Comparison of ENCODE assay signal across 8 cellular contexts in genomic region chr12:27525373-27525772, GRCh38. TPM values are rescaled to one million over a fixed set of nuclear protein-coding genes. Genes with fewer than 3 reads are reported as not detected.
DNase-seq lines count a peak whose midpoint lies in the region; ATAC-seq and TF ChIP-seq lines count a peak whose summit lies in the region.

No MANE protein-coding gene starts in this region.

- peaks cover 12% of the 10 kb centered on the region for H3K27me3 Mint-ChIP-seq in stimulated activated naive CD8-positive, alpha-beta T cell treated with anti-CD3 and anti-CD28 coated beads, Interleukin-15, Interleukin-2, amounts not matched to agents 100 ng/mL and 50 ng/mL, for 24 hours
- peaks cover 9% of the 10 kb centered on the region for H3K27me3 Mint-ChIP-seq in type B pancreatic cell

- no peak for ATAC-seq in stimulated activated naive CD8-positive, alpha-beta T cell treated with anti-CD3 and anti-CD28 coated beads, Interleukin-15, Interleukin-2, amounts not matched to agents 100 U/mL and 50 U/mL, for 24 hours
- peak in 2 of 4 donors; percentile 2 to 8 for ATAC-seq in right lobe of liver

- 5% methylated on average over 6 of the region's 6 CpGs for WGBS in right lobe of liver (ENCODE audit: insufficient coverage, low coverage, low lambda C conversion rate, missing lambda C conversion rate)

- H3K4me3 ChIP-seq in astrocyte of the spinal cord (ENCODE audit: low read depth, low read length) (peak overlapping the region; percentile 87), right lobe of liver (peak overlapping the region; percentile 67 to 75 (median 72))

- TF ChIP-seq POLR2A in right lobe of liver (IDR thresholded peaks at IDR 0.05): no peak

- no peaks in the 10 kb centered on the region for H3K36me3 Mint-ChIP-seq in stimulated activated naive CD8-positive, alpha-beta T cell treated with anti-CD3 and anti-CD28 coated beads, Interleukin-15, Interleukin-2, amounts not matched to agents 100 ng/mL and 50 ng/mL, for 24 hours (ENCODE audit: low read depth)
- H3K36me3 Mint-ChIP-seq in type B pancreatic cell: peaks cover 15% of the 10 kb centered on the region

- H3K27me3 ChIP-seq in right lobe of liver: no peaks in the 10 kb centered on the region

- no peaks in the 10 kb centered on the region for H3K36me3 ChIP-seq in right lobe of liver

- DNase-seq in stimulated activated naive CD8-positive, alpha-beta T cell treated with anti-CD3 and anti-CD28 coated beads, Interleukin-15, Interleukin-2, amounts not matched to agents 100 U/mL and 50 U/mL, for 24 hours: no peak
- DNase-seq in astrocyte of the spinal cord (ENCODE audit: low read depth, low spot score): peak; percentile 82
- no peak for DNase-seq in right lobe of liver
- no peak for DNase-seq in type B pancreatic cell (ENCODE audit: extremely low spot score, unreplicated experiment)
- DNase-seq in ecto neural progenitor cell (ENCODE audit: low spot score): no peak
- no peak for DNase-seq in KG1 (lab: John Stamatoyannopoulos, UW)
- DNase-seq in activated gamma-delta T cell treated with Interleukin-2 at 50 U/mL for 16 hours: no peak

- intact Hi-C loops in right lobe of liver (cut with DNase I): no loop called here

- peaks cover 0 to 19% (median 4%) of the 10 kb centered on the region in 4 donors for H3K4me1 ChIP-seq in right lobe of liver

- peaks cover 35% of the 10 kb centered on the region for H3K4me1 Mint-ChIP-seq in stimulated activated naive CD8-positive, alpha-beta T cell treated with anti-CD3 and anti-CD28 coated beads, Interleukin-15, Interleukin-2, amounts not matched to agents 100 ng/mL and 50 ng/mL, for 24 hours (ENCODE audit: low read depth)
- H3K4me1 Mint-ChIP-seq in type B pancreatic cell (ENCODE audit: unreplicated experiment): peaks cover 14% of the 10 kb centered on the region

- H3K9me3 Mint-ChIP-seq in stimulated activated naive CD8-positive, alpha-beta T cell treated with anti-CD3 and anti-CD28 coated beads, Interleukin-15, Interleukin-2, amounts not matched to agents 100 ng/mL and 50 ng/mL, for 24 hours: no peaks in the 10 kb centered on the region
- H3K9me3 Mint-ChIP-seq in type B pancreatic cell: no peaks in the 10 kb centered on the region

- H3K9me3 ChIP-seq in right lobe of liver: no peaks in the 10 kb centered on the region

- H3K27ac ChIP-seq in right lobe of liver: peak overlapping the region; percentile 94

- no peak overlapping the region for H3K27ac Mint-ChIP-seq in stimulated activated naive CD8-positive, alpha-beta T cell treated with anti-CD3 and anti-CD28 coated beads, Interleukin-15, Interleukin-2, amounts not matched to agents 100 ng/mL and 50 ng/mL, for 24 hours
- H3K27ac Mint-ChIP-seq in type B pancreatic cell: peak overlapping the region; percentile 98

- TF ChIP-seq CTCF in astrocyte of the spinal cord (IDR thresholded peaks at IDR 0.05; ENCODE audit: low read depth, low read length) (no peak), right lobe of liver (IDR thresholded peaks at IDR 0.05) (no peak), type B pancreatic cell (conservative IDR thresholded peaks at IDR 0.05) (no peak)

- in situ Hi-C loops in astrocyte of the spinal cord (cut with HindIII; ENCODE audit: low sequenced_read_pairs): no loop called here

- H3K4me3 Mint-ChIP-seq in stimulated activated naive CD8-positive, alpha-beta T cell treated with anti-CD3 and anti-CD28 coated beads, Interleukin-15, Interleukin-2, amounts not matched to agents 100 ng/mL and 50 ng/mL, for 24 hours: peak overlapping the region; percentile 93
- H3K4me3 Mint-ChIP-seq in type B pancreatic cell: peak overlapping the region; percentile 91

RNA-seq across cellular contexts. Expression of gene PPFIBP1, which starts 1.4 kb away (rescaled TPM):
- 10 to 100 TPM; 24.1 to 53.9 (median 35.8) TPM for total RNA-seq in right lobe of liver
- total RNA-seq in type B pancreatic cell (ENCODE audit: low replicate concordance): 68.3 and 118 TPM in 2 replicates
